In genomic region chr20:9139106-9139808, GRCh38 we compare ENCODE assay signal across 18 cellular contexts.
A peak's percentile ranks its signal among the peaks of the same experiment; 100 is the strongest.
DNase-seq lines count a peak whose midpoint lies in the region; ATAC-seq, FAIRE-seq and TF ChIP-seq lines count a peak whose summit lies in the region.
"Had no signal": no experiment of that assay in that cellular context is flagged by ENCODE, and none has a peak within 500 bp of the region (broad histone marks: within the 10 kb centered on the region; RNA-seq: fewer than 3 reads in every experiment).

No MANE protein-coding gene starts in this region.

- H3K36me3 ChIP-seq in HepG2 (replicated peaks in 1 of 2; ENCODE audit: control insufficient read depth in 1 of 2, insufficient read depth in 2 of 2, low read length in 2 of 2) (no peaks in the 10 kb centered on the region), right lobe of liver (no peaks in the 10 kb centered on the region), gastroesophageal sphincter (no peaks in the 10 kb centered on the region)

- in situ Hi-C loops in HepG2 (cut with HindIII; ENCODE audit: extremely low pct_ligation_motif_present, low pct_unique_long_range_greater_than_20kb): no loop called here

- H3K4me3 ChIP-seq in HepG2 (replicated peaks in 1 of 3; ENCODE audit: insufficient read depth in 1 of 3, low read depth in 2 of 3, low read length in 3 of 3): no peak overlapping the region
- H3K4me3 ChIP-seq in right lobe of liver: no peak overlapping the region
- no peak overlapping the region for H3K4me3 ChIP-seq in gastroesophageal sphincter
- no peak overlapping the region for H3K4me3 ChIP-seq in coronary artery
- H3K4me3 ChIP-seq: GM12878 had no signal

- intact Hi-C loops in HepG2 (cut with micrococcal nuclease; ENCODE audit: unreplicated experiment) (no loop called here), right lobe of liver (cut with DNase I) (no loop called here)

- no peaks in the 10 kb centered on the region for H3K27me3 ChIP-seq in HepG2 (ENCODE audit: control insufficient read depth in 1 of 2, insufficient read depth in 2 of 2, low read length in 2 of 2)
- no peaks in the 10 kb centered on the region for H3K27me3 ChIP-seq in right lobe of liver
- H3K27me3 ChIP-seq in gastroesophageal sphincter: no peaks in the 10 kb centered on the region
- H3K27me3 ChIP-seq: BE2C had no signal

- TF ChIP-seq POLR2A in HepG2 (IDR thresholded peaks at IDR 0.05; ENCODE audit: insufficient read depth in 1 of 2, low read depth in 2 of 2, low read length in 2 of 2) (no peak), right lobe of liver (IDR thresholded peaks at IDR 0.05) (no peak), gastroesophageal sphincter (IDR thresholded peaks at IDR 0.05) (no peak)

- CTCF ChIA-PET in HepG2 (lab: Yijun Ruan, JAX; ENCODE audit: low intra/inter-chr PET ratio, low total read pairs): no interaction called here

- no peaks in the 10 kb centered on the region for H4K20me1 ChIP-seq in HepG2 (ENCODE audit: insufficient read depth, low read length)

- no peak overlapping the region for H2AFZ ChIP-seq in HepG2 (ENCODE audit: low read length)

- TF ChIP-seq CTCF in HepG2 (CRISPR knock-in tag; IDR thresholded peaks at IDR 0.05) (no peak), right lobe of liver (IDR thresholded peaks at IDR 0.05) (no peak), gastroesophageal sphincter (IDR thresholded peaks at IDR 0.05) (no peak), coronary artery (IDR thresholded peaks at IDR 0.05) (no peak)

- no peak for TF ChIP-seq RAD21 in HepG2 (CRISPR knock-in tag; IDR thresholded peaks at IDR 0.05)

- 0% methylated on average over 3 of the region's 3 CpGs for WGBS in HepG2 (ENCODE audit: low lambda C conversion rate)
- 57% methylated on average over 3 of the region's 3 CpGs for WGBS in right lobe of liver (ENCODE audit: insufficient coverage, low coverage, low lambda C conversion rate, missing lambda C conversion rate)
- whole genome bisulfite sequencing in gastroesophageal sphincter (ENCODE audit: low coverage in 1 of 2), 2 donors: 84 to 88% methylated on average over 3 of the region's 3 CpGs

- no peaks in the 10 kb centered on the region for H3K79me2 ChIP-seq in HepG2 (ENCODE audit: insufficient read depth, low read length)

- POLR2A ChIA-PET in HepG2 (lab: Yijun Ruan, JAX): no interaction called here

- no peaks in the 10 kb centered on the region for H3K9me3 ChIP-seq in HepG2 (ENCODE audit: low read length)
- H3K9me3 ChIP-seq in right lobe of liver: no peaks in the 10 kb centered on the region
- H3K9me3 ChIP-seq in gastroesophageal sphincter: peaks cover 0 to 11% (median 0%) of the 10 kb centered on the region in 3 donors

- FAIRE-seq in HepG2 (lab: Jason Lieb, UNC): no peak
- FAIRE-seq: G401.6, GM12878, GM18507, H1 had no signal

- no TSS peak for BruUV-seq in HepG2 (replicated peaks; lab: Mats Ljungman, UMichigan)

- DNase-seq in HepG2 (ENCODE audit: low spot score) (no peak), right lobe of liver (no peak), OCI-M1 (lab: John Stamatoyannopoulos, UW) (peak; percentile 50), coronary artery (ENCODE audit: low spot score) (no peak), AG20443 (ENCODE audit: low spot score) (no peak)
- DNase-seq in activated CD4-positive, CD25-positive, alpha-beta regulatory T cell treated with anti-CD3 and anti-CD28 coated beads, Interleukin-2, amount 50 U/mL, for 72 hours: no peak
- DNase-seq: BE2C; CD8-positive, alpha-beta memory T cell; DND-41; Karpas-422; NCI-H1105 treated with DMSO at 0.1 percent for 48 hours; NCI-H187; NCI-H526 treated with DMSO at 0.1 percent for 48 hours had no signal

- no peak overlapping the region for H3K9ac ChIP-seq in HepG2 (ENCODE audit: insufficient read depth, low read depth, low read length)

- H3K4me1 ChIP-seq in HepG2 (ENCODE audit: insufficient read depth, low read length) (no peaks in the 10 kb centered on the region), right lobe of liver (no peaks in the 10 kb centered on the region), gastroesophageal sphincter (peaks cover 0 to 13% (median 3%) of the 10 kb centered on the region in 3 donors)

- no peak overlapping the region for H3K4me2 ChIP-seq in HepG2 (ENCODE audit: low read depth, low read length)

- ATAC-seq in HepG2 (no peak), right lobe of liver (no peak), gastroesophageal sphincter (peak; percentile 17)
- ATAC-seq: GM12878 had no signal

- H3K27ac ChIP-seq in HepG2 (ENCODE audit: extremely low read length, insufficient read depth, low read length): no peak overlapping the region
- no peak overlapping the region for H3K27ac ChIP-seq in right lobe of liver
- no peak overlapping the region for H3K27ac ChIP-seq in gastroesophageal sphincter
- no peak overlapping the region for H3K27ac ChIP-seq in coronary artery

- TF ChIP-seq EP300 in HepG2 (IDR thresholded peaks at IDR 0.05; ENCODE audit: low read depth in 2 of 2, low read length in 2 of 2) (no peak), HepG2 (CRISPR knock-in tag; IDR thresholded peaks at IDR 0.05; ENCODE audit: borderline replicate concordance) (no peak), gastroesophageal sphincter (IDR thresholded peaks at IDR 0.05) (no peak)

TF ChIP-seq in HepG2, 621 proteins besides CTCF, POLR2A, EP300 and RAD21:
- TF ChIP-seq ZNF331 (CRISPR knock-in tag; IDR thresholded peaks at IDR 0.05) (peak; percentile 84), SP5 (CRISPR knock-in tag; IDR thresholded peaks at IDR 0.05; ENCODE audit: borderline replicate concordance, low read depth) (no peak), NCOA1 (CRISPR knock-in tag; IDR thresholded peaks at IDR 0.05) (no peak), CREB1 (IDR thresholded peaks at IDR 0.05) (0 out of 2 replicates have a peak, but pooled peaks have one; percentile 30), CREB1 (CRISPR knock-in tag; IDR thresholded peaks at IDR 0.05) (no peak), ZBTB14 (CRISPR knock-in tag; IDR thresholded peaks at IDR 0.05) (no peak), YEATS4 (CRISPR knock-in tag; IDR thresholded peaks at IDR 0.05; ENCODE audit: borderline replicate concordance) (no peak)
